Comparison of ENCODE assay signal across 11 cellular contexts in genomic region chr9:114968710-114969109, GRCh38. TPM values are rescaled to one million over a fixed set of nuclear protein-coding genes. Genes with fewer than 3 reads are reported as not detected.
DNase-seq lines count a peak whose midpoint lies in the region; ATAC-seq lines count a peak whose summit lies in the region.
"Had no signal": no experiment of that assay in that cellular context is flagged by ENCODE, and none has a peak within 500 bp of the region (broad histone marks: within the 10 kb centered on the region; RNA-seq: fewer than 3 reads in every experiment).

No MANE protein-coding gene starts in this region.

- H3K9ac ChIP-seq in mesenchymal stem cell (ENCODE audit: low read length) = no peak overlapping the region

- no peak overlapping the region for H3K4me2 ChIP-seq in mesenchymal stem cell (ENCODE audit: low read length, poor library complexity, severe bottlenecking)

- H3K14ac ChIP-seq in mesenchymal stem cell (ENCODE audit: low read length in 2 of 2) = no peak overlapping the region

- no peak overlapping the region for H4K91ac ChIP-seq in mesenchymal stem cell (ENCODE audit: low read length)

- H2BK15ac ChIP-seq in mesenchymal stem cell (ENCODE audit: low read depth, poor library complexity, severe bottlenecking) = no peak overlapping the region

- no peak overlapping the region for H3K23ac ChIP-seq in mesenchymal stem cell (ENCODE audit: low read length in 2 of 2)

- no peak overlapping the region for H3K4ac ChIP-seq in mesenchymal stem cell (ENCODE audit: low read depth in 1 of 2, low read length in 2 of 2)

- no peak overlapping the region for H4K8ac ChIP-seq in mesenchymal stem cell (ENCODE audit: low read length)

- no peak overlapping the region for H3K18ac ChIP-seq in mesenchymal stem cell (ENCODE audit: low read depth in 1 of 2, low read length in 2 of 2)

- no peaks in the 10 kb centered on the region for H3K79me1 ChIP-seq in mesenchymal stem cell (replicated peaks; ENCODE audit: low read length, poor library complexity, severe bottlenecking)

- no peak overlapping the region for H2BK5ac ChIP-seq in mesenchymal stem cell (ENCODE audit: low read depth, low read length, poor library complexity, severe bottlenecking)

- H3K9me3 ChIP-seq in mesenchymal stem cell (ENCODE audit: control insufficient read depth, low read length) = peaks cover 6% of the 10 kb centered on the region
- H3K9me3 ChIP-seq: lower lobe of right lung, right lobe of liver had no signal

- no peak for ATAC-seq in HG02938 (IDR thresholded peaks at IDR 0.05; ENCODE audit: unreplicated experiment)

- H3K4me1 ChIP-seq in mesenchymal stem cell (ENCODE audit: control insufficient read depth, insufficient read depth, low read depth, low read length) = no peaks in the 10 kb centered on the region
- H3K4me1 ChIP-seq: lower lobe of right lung, right lobe of liver had no signal

- no peak overlapping the region for H3K4me3 ChIP-seq in mesenchymal stem cell (ENCODE audit: insufficient read depth in 1 of 2, low read depth in 1 of 2, low read length in 2 of 2)
- H3K4me3 ChIP-seq: lower lobe of right lung, right lobe of liver had no signal

- H2AK5ac ChIP-seq in mesenchymal stem cell (ENCODE audit: low read length, severe bottlenecking) = no peak overlapping the region

- no peak overlapping the region for H2AFZ ChIP-seq in mesenchymal stem cell (ENCODE audit: low read depth, low read length)

- H3K36me3 ChIP-seq in mesenchymal stem cell (ENCODE audit: control insufficient read depth in 1 of 2, insufficient read depth in 2 of 2, low read depth in 1 of 2, low read length in 2 of 2) = no peaks in the 10 kb centered on the region
- H3K36me3 ChIP-seq: lower lobe of right lung, right lobe of liver had no signal

- H3K27me3 ChIP-seq in mesenchymal stem cell (ENCODE audit: control insufficient read depth in 1 of 2, insufficient read depth in 1 of 2, low read length in 2 of 2) = no peaks in the 10 kb centered on the region
- H3K27me3 ChIP-seq: right lobe of liver had no signal

- WGBS in mesenchymal stem cell = 40% methylated on average over 1 of the region's 1 CpG

- no peak overlapping the region for H2BK12ac ChIP-seq in mesenchymal stem cell (ENCODE audit: low read length in 2 of 2)

- peak; percentile 60 for DNase-seq in Daoy (ENCODE audit: low read depth)
- peak; percentile 28 for DNase-seq in HT1080 (ENCODE audit: low read depth)
- peak; percentile 31 for DNase-seq in amniotic epithelial cell (ENCODE audit: low read depth)
- DNase-seq in mesenchymal stem cell = peak; percentile 59
- DNase-seq in stimulated activated naive CD4-positive, alpha-beta T cell treated with Interleukin-2 at 50 U/mL for 16 hours (lab: John Stamatoyannopoulos, UW) = no peak
- no peak for DNase-seq in activated effector memory CD4-positive, alpha-beta T cell treated with Interleukin-2 at 50 U/mL for 16 hours
- DNase-seq: activated CD8-positive, alpha-beta memory T cell treated with anti-CD3 and anti-CD28 coated beads, Interleukin-2, amount 50 U/mL, for 48 hours; Kasumi-1; lower lobe of right lung; right lobe of liver had no signal

- H3K27ac ChIP-seq in mesenchymal stem cell (ENCODE audit: low read length, poor library complexity, severe bottlenecking) = no peak overlapping the region
- H3K27ac ChIP-seq: lower lobe of right lung, right lobe of liver had no signal

- H2BK120ac ChIP-seq in mesenchymal stem cell (ENCODE audit: low read depth, low read length) = no peak overlapping the region

RNA-seq across cellular contexts. Expression of gene TNFSF8, which starts 38.3 kb away (rescaled TPM):
- total RNA-seq in Daoy (2014; rRNA removed; shearing (Covaris generic)) = not detected in 2 replicates
- not detected in 2 replicates for total RNA-seq in HT1080 (2014; rRNA removed; shearing (Covaris generic))
- not detected in 2 replicates for polyA plus RNA-seq in HT1080 (2015; cell fraction: cytosol; rRNA removed)
- not detected in 2 replicates for polyA plus RNA-seq in HT1080 (2015; cell fraction: nucleus; rRNA removed)
- not detected for polyA plus RNA-seq in mesenchymal stem cell (2013, experiment 1 of 2)
- not detected for polyA plus RNA-seq in mesenchymal stem cell (2013, experiment 2 of 2)

Comparison
In these comparisons a context has a peak if more than half of its experiments do, and no peak if none do; other contexts are left out.
1. DNase-seq: peak in Daoy (single experiment), HT1080 (single experiment), amniotic epithelial cell (single experiment) and mesenchymal stem cell (single experiment); none in stimulated activated naive CD4-positive, alpha-beta T cell treated with Interleukin-2 at 50 U/mL for 16 hours (single experiment) and activated effector memory CD4-positive, alpha-beta T cell treated with Interleukin-2 at 50 U/mL for 16 hours (single experiment).